In the genomic region with DNA sequence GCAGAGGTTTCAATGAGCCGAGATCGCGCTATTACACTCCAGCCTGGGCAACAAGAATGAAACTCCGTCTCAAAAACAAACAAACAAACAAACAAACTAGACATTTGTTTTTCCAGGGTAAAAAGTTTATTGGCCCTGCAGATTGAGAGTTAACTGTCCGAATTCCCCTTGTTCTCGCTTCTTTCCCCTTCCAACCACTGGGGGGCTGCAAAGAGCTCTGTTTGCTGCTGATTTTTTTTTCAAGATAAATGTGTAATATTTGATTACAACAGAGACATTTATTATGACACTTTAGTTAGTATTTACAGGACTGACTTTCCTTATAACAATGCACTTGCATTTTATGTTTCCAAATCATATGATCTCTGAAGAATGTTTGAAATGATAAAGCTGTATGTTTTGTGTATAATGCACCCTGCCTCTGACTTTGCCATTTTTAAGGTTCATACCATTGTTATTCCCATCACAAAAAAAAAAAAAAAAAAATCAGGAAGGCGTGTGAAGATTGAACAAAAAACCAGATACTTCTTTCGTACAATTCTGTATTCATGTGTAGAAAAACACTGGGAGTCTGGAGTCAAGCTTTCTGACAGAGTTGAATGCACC, we compare ENCODE assay signal across 9 cellular contexts.
DNase-seq lines count a peak whose midpoint lies in the region; ATAC-seq and TF ChIP-seq lines count a peak whose summit lies in the region.
"Had no signal": no experiment of that assay in that cellular context is flagged by ENCODE, and none has a peak within 500 bp of the region (broad histone marks: within the 10 kb centered on the region; RNA-seq: fewer than 3 reads in every experiment).

No MANE protein-coding gene starts in this region.

- H3K79me2 ChIP-seq in DND-41 (ENCODE audit: insufficient read depth, low read length), result no peaks in the 10 kb centered on the region

- H3K9me3 Mint-ChIP-seq in nephron progenitor cell, result no peaks in the 10 kb centered on the region

- no peaks in the 10 kb centered on the region for H4K20me1 ChIP-seq in DND-41 (ENCODE audit: insufficient read depth, low read length)

- DNase-seq in DND-41, result peak; percentile 27
- peak; percentile 18 for DNase-seq in HuH-7.5 (ENCODE audit: low spot score)
- DNase-seq in OCI-M1 (lab: John Stamatoyannopoulos, UW), result peak; percentile 57
- peak; percentile 67 for DNase-seq in epidermal melanocyte (ENCODE audit: insufficient read length, low spot score)
- DNase-seq in nephron progenitor cell, result peak; percentile 50
- no peak for DNase-seq in NCI-H345 (lab: John Stamatoyannopoulos, UW)

- no peaks in the 10 kb centered on the region for H3K36me3 Mint-ChIP-seq in nephron progenitor cell (ENCODE audit: low read depth)

- no peak overlapping the region for H2AFZ ChIP-seq in DND-41 (ENCODE audit: low read depth, low read length)

- H3K9me3 ChIP-seq in DND-41 (ENCODE audit: insufficient read depth, low read length, severe bottlenecking), result no peaks in the 10 kb centered on the region

- TF ChIP-seq CTCF in DND-41 (IDR thresholded peaks at IDR 0.05; ENCODE audit: borderline replicate concordance, extremely low read depth, low read length, poor library complexity, severe bottlenecking) (peak; percentile 72), nephron progenitor cell (IDR thresholded peaks at IDR 0.05) (peak; percentile 71)

- no peak overlapping the region for H3K9ac ChIP-seq in DND-41 (ENCODE audit: low read depth, low read length)

- H3K27ac ChIP-seq in DND-41 (ENCODE audit: low read length), result no peak overlapping the region
- H3K27ac ChIP-seq: skin epidermis had no signal

- no peak overlapping the region for H3K27ac Mint-ChIP-seq in nephron progenitor cell

- no peaks in the 10 kb centered on the region for H3K36me3 ChIP-seq in DND-41 (ENCODE audit: insufficient read depth, low read length)

- no peak overlapping the region for H3K4me2 ChIP-seq in DND-41 (ENCODE audit: insufficient read depth, low read length)

- H3K27me3 ChIP-seq in DND-41 (ENCODE audit: insufficient read depth, low read length, poor library complexity), result no peaks in the 10 kb centered on the region

- no peak overlapping the region for H3K4me3 ChIP-seq in DND-41 (ENCODE audit: low read depth in 1 of 2, low read length in 2 of 2)
- H3K4me3 ChIP-seq: skin epidermis had no signal

- H3K4me1 ChIP-seq in DND-41 (ENCODE audit: insufficient read depth, low read length), result no peaks in the 10 kb centered on the region

- ATAC-seq in DND-41 (ENCODE audit: insufficient read depth, low read depth) (no peak), GM21619 (IDR thresholded peaks at IDR 0.05; ENCODE audit: unreplicated experiment) (no peak), GM19455 (IDR thresholded peaks at IDR 0.05; ENCODE audit: unreplicated experiment) (no peak)

- peak overlapping the region; percentile 5 for H3K4me3 Mint-ChIP-seq in nephron progenitor cell

- H3K27me3 Mint-ChIP-seq in nephron progenitor cell (ENCODE audit: low read depth, poor library complexity), result peaks cover 66% of the 10 kb centered on the region

- H3K4me1 Mint-ChIP-seq in nephron progenitor cell, result peaks cover 31% of the 10 kb centered on the region
